Comparison of ENCODE assay signal across 1 cellular context in genomic region chr12:122500685-122501488, GRCh38.
A peak's percentile ranks its signal among the peaks of the same experiment; 100 is the strongest.
TF ChIP-seq lines count a peak whose summit lies in the region.

TSS of gene ZCCHC8 (minus strand) at chr12:122500932. CDS start at chr12:122500840, 92 bp downstream.

TF ChIP-seq in SK-N-SH, 30 proteins besides CTCF, POLR2A, EP300 and RAD21 (continued from another document):
- TF ChIP-seq IRF3 (IDR thresholded peaks at IDR 0.05; ENCODE audit: low read depth, low read length), result no peak
- no peak for TF ChIP-seq RFX5 (IDR thresholded peaks at IDR 0.05; ENCODE audit: low read length)
- 0 out of 2 replicates have a peak, but pooled peaks have one; percentile 36 for TF ChIP-seq REST (IDR thresholded peaks at IDR 0.05; ENCODE audit: low read depth, low read length)
- TF ChIP-seq TCF12 (IDR thresholded peaks at IDR 0.05), result no peak; the same call in 1 of the 2 replicates
- TF ChIP-seq SIN3A (IDR thresholded peaks at IDR 0.05; ENCODE audit: borderline replicate concordance, low read depth, low read length), result no peak; the same call in 1 of the 2 replicates
- no peak for TF ChIP-seq TEAD4 (IDR thresholded peaks at IDR 0.05; ENCODE audit: borderline replicate concordance, insufficient read depth)
- TF ChIP-seq FOXJ3 (CRISPR knock-in tag; IDR thresholded peaks at IDR 0.05), result no peak
